Comparison of ENCODE assay signal across 1 cellular context in genomic region chr4:151760713-151761661, GRCh38.
A peak's percentile ranks its signal among the peaks of the same experiment; 100 is the strongest.
TF ChIP-seq lines count a peak whose summit lies in the region.

A gene with protein sequence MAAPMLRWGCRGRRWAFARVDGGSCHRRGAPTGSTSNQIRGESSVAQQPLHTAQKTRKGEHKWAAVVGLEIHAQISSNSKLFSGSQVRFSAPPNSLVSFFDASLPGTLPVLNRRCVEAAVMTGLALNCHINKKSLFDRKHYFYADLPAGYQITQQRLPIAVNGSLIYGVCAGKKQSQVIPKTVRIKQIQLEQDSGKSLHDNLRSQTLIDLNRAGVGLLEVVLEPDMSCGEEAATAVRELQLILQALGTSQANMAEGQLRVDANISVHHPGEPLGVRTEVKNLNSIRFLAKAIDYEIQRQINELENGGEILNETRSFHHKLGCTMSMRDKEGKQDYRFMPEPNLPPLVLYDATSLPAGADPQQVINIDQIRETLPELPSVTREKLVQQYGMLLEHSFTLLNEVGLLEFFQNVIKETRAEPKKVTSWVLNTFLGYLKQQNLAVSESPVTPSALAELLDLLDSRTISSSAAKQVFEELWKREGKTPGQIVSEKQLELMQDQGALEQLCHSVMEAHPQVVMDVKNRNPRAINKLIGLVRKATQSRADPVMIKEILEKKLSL (minus strand): TSS chr4:151761007. CDS start chr4:151760982, 25 bp downstream.

TF ChIP-seq in K562, 482 proteins besides CTCF, POLR2A, EP300 and RAD21 (continued from another document and continues in another):
- TF ChIP-seq SRF (CRISPR knock-in tag; IDR thresholded peaks at IDR 0.05) (no peak), MTA3 (IDR thresholded peaks at IDR 0.05; ENCODE audit: borderline replicate concordance) (no peak), RB1 (IDR thresholded peaks at IDR 0.05; ENCODE audit: low read depth) (0 out of 2 replicates have a peak, but pooled peaks have one; percentile 39), CREM (IDR thresholded peaks at IDR 0.05; ENCODE audit: low read depth) (peak; percentile 90), PURB (CRISPR knock-in tag; IDR thresholded peaks at IDR 0.05; ENCODE audit: low read depth) (no peak), ZNF436 (CRISPR knock-in tag; IDR thresholded peaks at IDR 0.05) (no peak), CBFB (CRISPR knock-in tag; IDR thresholded peaks at IDR 0.05) (no peak), GTF2E2 (tag; IDR thresholded peaks at IDR 0.05) (0 out of 2 replicates have a peak, but pooled peaks have one; percentile 31), HDAC6 (IDR thresholded peaks at IDR 0.05; ENCODE audit: low read depth, low read length) (no peak), BDP1 (IDR thresholded peaks at IDR 0.05; ENCODE audit: insufficient read depth, insufficient read length) (no peak), SNRNP70 (optimal IDR thresholded peaks at IDR 0.05; ENCODE audit: low read depth, low read length) (no peak), ZNF239 (CRISPR knock-in tag; IDR thresholded peaks at IDR 0.05) (peak; percentile 8; the same call in 1 of the 2 replicates), ATF2 (CRISPR knock-in tag; IDR thresholded peaks at IDR 0.05) (no peak), RHOXF2B (CRISPR knock-in tag; conservative IDR thresholded peaks at IDR 0.05) (no peak), ETS2 (tag; IDR thresholded peaks at IDR 0.05; ENCODE audit: borderline replicate concordance, poor library complexity, severe bottlenecking) (no peak), RBBP5 (IDR thresholded peaks at IDR 0.05; ENCODE audit: borderline replicate concordance, insufficient read depth, low read length, poor library complexity, severe bottlenecking) (peak; percentile 72), CBX3 (IDR thresholded peaks at IDR 0.05; ENCODE audit: borderline replicate concordance in 1 of 2, low read length in 2 of 2) (0 out of 3 replicates have a peak, but pooled peaks of 1 of the 2 experiments have one; percentile 24), POLR2AphosphoS5 (IDR thresholded peaks at IDR 0.05; ENCODE audit: control insufficient read depth, insufficient read depth, low read depth, low read length) (peak; percentile 76), SRSF9 (IDR thresholded peaks at IDR 0.05; ENCODE audit: borderline replicate concordance, low read depth, low read length) (no peak), ZNF431 (CRISPR knock-in tag; IDR thresholded peaks at IDR 0.05) (no peak), RCOR1 (IDR thresholded peaks at IDR 0.05; ENCODE audit: borderline replicate concordance in 1 of 2, low read depth in 2 of 2, low read length in 2 of 2) (no peak), PHB2 (IDR thresholded peaks at IDR 0.05; ENCODE audit: low read depth) (no peak), KDM1A (IDR thresholded peaks at IDR 0.05) (no peak), SPI1 (IDR thresholded peaks at IDR 0.05; ENCODE audit: borderline replicate concordance, low read depth, low read length) (no peak), BACH1 (tag; IDR thresholded peaks at IDR 0.05) (no peak; the same call in 1 of the 2 replicates), HDAC2 (IDR thresholded peaks at IDR 0.05) (peak; percentile 96), ZNF384 (IDR thresholded peaks at IDR 0.05; ENCODE audit: low read depth, low read length) (0 out of 2 replicates have a peak, but pooled peaks have one; percentile 4), CREB3L1 (IDR thresholded peaks at IDR 0.05; ENCODE audit: borderline replicate concordance, low read depth) (peak; percentile 48; the same call in 1 of the 2 replicates), ZNF561 (CRISPR knock-in tag; conservative IDR thresholded peaks at IDR 0.05) (no peak), ATF7 (IDR thresholded peaks at IDR 0.05) (peak; percentile 66), ZKSCAN1 (IDR thresholded peaks at IDR 0.05; ENCODE audit: low read depth, low read length) (no peak), POU5F1 (IDR thresholded peaks at IDR 0.05; ENCODE audit: borderline replicate concordance, low read depth, low read length, partially characterized antibody) (no peak), EWSR1 (IDR thresholded peaks at IDR 0.05; ENCODE audit: borderline replicate concordance, low read depth, partially characterized antibody) (no peak), ADNP (tag; IDR thresholded peaks at IDR 0.05) (no peak), CHD4 (IDR thresholded peaks at IDR 0.05; ENCODE audit: insufficient read depth, insufficient replicate concordance, low read depth, low read length, poor library complexity, severe bottlenecking) (no peak), PHF20 (IDR thresholded peaks at IDR 0.05; ENCODE audit: partially characterized antibody) (peak; percentile 100), MEIS2 (IDR thresholded peaks at IDR 0.05; ENCODE audit: partially characterized antibody) (no peak), ZBTB11 (CRISPR knock-in tag; IDR thresholded peaks at IDR 0.05) (peak in 1 of 3 experiments; percentile 50; a peak in 2 of 6 replicates), FOXK1 (CRISPR knock-in tag; IDR thresholded peaks at IDR 0.05; ENCODE audit: borderline replicate concordance) (no peak), KLF6 (CRISPR knock-in tag; IDR thresholded peaks at IDR 0.05; ENCODE audit: borderline replicate concordance) (no peak), ZNF764 (CRISPR knock-in tag; IDR thresholded peaks at IDR 0.05; ENCODE audit: low read depth) (no peak), NEUROD1 (IDR thresholded peaks at IDR 0.05; ENCODE audit: borderline replicate concordance, low read depth, low read length, partially characterized antibody) (no peak), HCFC1 (IDR thresholded peaks at IDR 0.05; ENCODE audit: low read depth, low read length) (peak; percentile 95), ZNF77 (CRISPR knock-in tag; IDR thresholded peaks at IDR 0.05) (no peak), SETDB1 (IDR thresholded peaks at IDR 0.05; ENCODE audit: low read length) (no peak), FOSL1 (tag; conservative IDR thresholded peaks at IDR 0.05) (peak; percentile 69), HNRNPLL (IDR thresholded peaks at IDR 0.05; ENCODE audit: low read depth, low read length, poor library complexity, severe bottlenecking) (no peak)
- TF ChIP-seq, protein P1, sequence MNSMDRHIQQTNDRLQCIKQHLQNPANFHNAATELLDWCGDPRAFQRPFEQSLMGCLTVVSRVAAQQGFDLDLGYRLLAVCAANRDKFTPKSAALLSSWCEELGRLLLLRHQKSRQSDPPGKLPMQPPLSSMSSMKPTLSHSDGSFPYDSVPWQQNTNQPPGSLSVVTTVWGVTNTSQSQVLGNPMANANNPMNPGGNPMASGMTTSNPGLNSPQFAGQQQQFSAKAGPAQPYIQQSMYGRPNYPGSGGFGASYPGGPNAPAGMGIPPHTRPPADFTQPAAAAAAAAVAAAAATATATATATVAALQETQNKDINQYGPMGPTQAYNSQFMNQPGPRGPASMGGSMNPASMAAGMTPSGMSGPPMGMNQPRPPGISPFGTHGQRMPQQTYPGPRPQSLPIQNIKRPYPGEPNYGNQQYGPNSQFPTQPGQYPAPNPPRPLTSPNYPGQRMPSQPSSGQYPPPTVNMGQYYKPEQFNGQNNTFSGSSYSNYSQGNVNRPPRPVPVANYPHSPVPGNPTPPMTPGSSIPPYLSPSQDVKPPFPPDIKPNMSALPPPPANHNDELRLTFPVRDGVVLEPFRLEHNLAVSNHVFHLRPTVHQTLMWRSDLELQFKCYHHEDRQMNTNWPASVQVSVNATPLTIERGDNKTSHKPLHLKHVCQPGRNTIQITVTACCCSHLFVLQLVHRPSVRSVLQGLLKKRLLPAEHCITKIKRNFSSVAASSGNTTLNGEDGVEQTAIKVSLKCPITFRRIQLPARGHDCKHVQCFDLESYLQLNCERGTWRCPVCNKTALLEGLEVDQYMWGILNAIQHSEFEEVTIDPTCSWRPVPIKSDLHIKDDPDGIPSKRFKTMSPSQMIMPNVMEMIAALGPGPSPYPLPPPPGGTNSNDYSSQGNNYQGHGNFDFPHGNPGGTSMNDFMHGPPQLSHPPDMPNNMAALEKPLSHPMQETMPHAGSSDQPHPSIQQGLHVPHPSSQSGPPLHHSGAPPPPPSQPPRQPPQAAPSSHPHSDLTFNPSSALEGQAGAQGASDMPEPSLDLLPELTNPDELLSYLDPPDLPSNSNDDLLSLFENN (IDR thresholded peaks at IDR 0.05; ENCODE audit: low read depth in 2 of 2, low read length in 2 of 2) = no peak
- TF ChIP-seq, protein P2, sequence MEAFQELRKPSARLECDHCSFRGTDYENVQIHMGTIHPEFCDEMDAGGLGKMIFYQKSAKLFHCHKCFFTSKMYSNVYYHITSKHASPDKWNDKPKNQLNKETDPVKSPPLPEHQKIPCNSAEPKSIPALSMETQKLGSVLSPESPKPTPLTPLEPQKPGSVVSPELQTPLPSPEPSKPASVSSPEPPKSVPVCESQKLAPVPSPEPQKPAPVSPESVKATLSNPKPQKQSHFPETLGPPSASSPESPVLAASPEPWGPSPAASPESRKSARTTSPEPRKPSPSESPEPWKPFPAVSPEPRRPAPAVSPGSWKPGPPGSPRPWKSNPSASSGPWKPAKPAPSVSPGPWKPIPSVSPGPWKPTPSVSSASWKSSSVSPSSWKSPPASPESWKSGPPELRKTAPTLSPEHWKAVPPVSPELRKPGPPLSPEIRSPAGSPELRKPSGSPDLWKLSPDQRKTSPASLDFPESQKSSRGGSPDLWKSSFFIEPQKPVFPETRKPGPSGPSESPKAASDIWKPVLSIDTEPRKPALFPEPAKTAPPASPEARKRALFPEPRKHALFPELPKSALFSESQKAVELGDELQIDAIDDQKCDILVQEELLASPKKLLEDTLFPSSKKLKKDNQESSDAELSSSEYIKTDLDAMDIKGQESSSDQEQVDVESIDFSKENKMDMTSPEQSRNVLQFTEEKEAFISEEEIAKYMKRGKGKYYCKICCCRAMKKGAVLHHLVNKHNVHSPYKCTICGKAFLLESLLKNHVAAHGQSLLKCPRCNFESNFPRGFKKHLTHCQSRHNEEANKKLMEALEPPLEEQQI (IDR thresholded peaks at IDR 0.05) = 0 out of 2 replicates have a peak, but pooled peaks have one; percentile 41
- TF ChIP-seq, protein P3, sequence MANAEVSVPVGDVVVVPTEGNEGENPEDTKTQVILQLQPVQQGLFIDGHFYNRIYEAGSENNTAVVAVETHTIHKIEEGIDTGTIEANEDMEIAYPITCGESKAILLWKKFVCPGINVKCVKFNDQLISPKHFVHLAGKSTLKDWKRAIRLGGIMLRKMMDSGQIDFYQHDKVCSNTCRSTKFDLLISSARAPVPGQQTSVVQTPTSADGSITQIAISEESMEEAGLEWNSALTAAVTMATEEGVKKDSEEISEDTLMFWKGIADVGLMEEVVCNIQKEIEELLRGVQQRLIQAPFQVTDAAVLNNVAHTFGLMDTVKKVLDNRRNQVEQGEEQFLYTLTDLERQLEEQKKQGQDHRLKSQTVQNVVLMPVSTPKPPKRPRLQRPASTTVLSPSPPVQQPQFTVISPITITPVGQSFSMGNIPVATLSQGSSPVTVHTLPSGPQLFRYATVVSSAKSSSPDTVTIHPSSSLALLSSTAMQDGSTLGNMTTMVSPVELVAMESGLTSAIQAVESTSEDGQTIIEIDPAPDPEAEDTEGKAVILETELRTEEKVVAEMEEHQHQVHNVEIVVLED (CRISPR knock-in tag; IDR thresholded peaks at IDR 0.05) = no peak
- TF ChIP-seq, protein P4, sequence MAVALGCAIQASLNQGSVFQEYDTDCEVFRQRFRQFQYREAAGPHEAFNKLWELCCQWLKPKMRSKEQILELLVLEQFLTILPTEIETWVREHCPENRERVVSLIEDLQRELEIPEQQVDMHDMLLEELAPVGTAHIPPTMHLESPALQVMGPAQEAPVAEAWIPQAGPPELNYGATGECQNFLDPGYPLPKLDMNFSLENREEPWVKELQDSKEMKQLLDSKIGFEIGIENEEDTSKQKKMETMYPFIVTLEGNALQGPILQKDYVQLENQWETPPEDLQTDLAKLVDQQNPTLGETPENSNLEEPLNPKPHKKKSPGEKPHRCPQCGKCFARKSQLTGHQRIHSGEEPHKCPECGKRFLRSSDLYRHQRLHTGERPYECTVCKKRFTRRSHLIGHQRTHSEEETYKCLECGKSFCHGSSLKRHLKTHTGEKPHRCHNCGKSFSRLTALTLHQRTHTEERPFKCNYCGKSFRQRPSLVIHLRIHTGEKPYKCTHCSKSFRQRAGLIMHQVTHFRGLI (CRISPR knock-in tag; IDR thresholded peaks at IDR 0.05) = no peak
